Comparison of ENCODE assay signal across 13 cellular contexts in genomic region chr13:73268306-73268705, GRCh38.
DNase-seq lines count a peak whose midpoint lies in the region; FAIRE-seq and TF ChIP-seq lines count a peak whose summit lies in the region.
"Had no signal": no experiment of that assay in that cellular context is flagged by ENCODE, and none has a peak within 500 bp of the region (broad histone marks: within the 10 kb centered on the region; RNA-seq: fewer than 3 reads in every experiment).

No MANE protein-coding gene starts in this region.

- H3K9me3 ChIP-seq in keratinocyte (ENCODE audit: control insufficient read depth, low read depth, low read length) (no peaks in the 10 kb centered on the region), right atrium auricular region (no peaks in the 10 kb centered on the region)

- H3K9ac ChIP-seq in keratinocyte (ENCODE audit: control insufficient read depth, extremely low read depth, insufficient read depth, low read length), result no peak overlapping the region
- H3K9ac ChIP-seq: parathyroid adenoma had no signal

- FAIRE-seq in keratinocyte (lab: Jason Lieb, UNC), result peak; percentile 90

- no peaks in the 10 kb centered on the region for H3K9me1 ChIP-seq in keratinocyte (ENCODE audit: control insufficient read depth, extremely low read depth, insufficient read depth, low read length)

- H3K27me3 ChIP-seq in keratinocyte (ENCODE audit: control insufficient read depth, extremely low read depth, insufficient read depth, low read length) (no peaks in the 10 kb centered on the region), right atrium auricular region (no peaks in the 10 kb centered on the region)

- no peak overlapping the region for H2AFZ ChIP-seq in keratinocyte (ENCODE audit: control insufficient read depth, low read length)
- H2AFZ ChIP-seq: parathyroid adenoma had no signal

- DNase-seq in DMS53 (lab: John Stamatoyannopoulos, UW) (peak; percentile 6), HFF-Myc (ENCODE audit: extremely low read depth, low read depth) (no peak), T1000 (lab: John Stamatoyannopoulos, UW) (peak; percentile 4), keratinocyte (ENCODE audit: low read depth, low spot score) (peak; percentile 59), right atrium auricular region (ENCODE audit: low spot score) (no peak)
- no peak for DNase-seq in activated CD8-positive, alpha-beta memory T cell treated with anti-CD3 and anti-CD28 coated beads, Interleukin-2, amount 50 U/mL, for 4 hours
- no peak for DNase-seq in activated CD4-positive, CD25-positive, alpha-beta regulatory T cell (lab: John Stamatoyannopoulos, UW)
- DNase-seq: activated CD8-positive, alpha-beta memory T cell treated with anti-CD3 and anti-CD28 coated beads, Interleukin-2, amount 10 ng/mL, durations not matched to agents 7 days and 5 days; hippocampal formation; mesendoderm; stimulated activated naive CD8-positive, alpha-beta T cell treated with anti-CD3 and anti-CD28 coated beads, Interleukin-15, amount 100 ng/mL, for 72 hours; T-helper 9 cell had no signal

- H3K4me3 ChIP-seq in HFF-Myc (replicated peaks; ENCODE audit: low read depth, low read length) (no peak overlapping the region), keratinocyte (ENCODE audit: control insufficient read depth in 2 of 3, extremely low read depth in 1 of 3, insufficient read depth in 2 of 3, low read depth in 1 of 3, low read length in 3 of 3) (no peak overlapping the region), right atrium auricular region (no peak overlapping the region)

- H3K79me2 ChIP-seq in keratinocyte (ENCODE audit: control insufficient read depth, insufficient read depth, low read length), result no peaks in the 10 kb centered on the region
- H3K79me2 ChIP-seq: parathyroid adenoma had no signal

- H3K27ac ChIP-seq in keratinocyte (ENCODE audit: control insufficient read depth, insufficient read depth, low read length), result peak overlapping the region; percentile 37
- H3K27ac ChIP-seq in right atrium auricular region, result no peak overlapping the region
- H3K27ac ChIP-seq: parathyroid adenoma had no signal

- no peaks in the 10 kb centered on the region for H3K36me3 ChIP-seq in keratinocyte (ENCODE audit: control insufficient read depth in 2 of 2, extremely low read depth in 1 of 2, insufficient read depth in 2 of 2, low read length in 2 of 2)
- no peaks in the 10 kb centered on the region for H3K36me3 ChIP-seq in right atrium auricular region

- H4K20me1 ChIP-seq in keratinocyte (ENCODE audit: control insufficient read depth, extremely low read depth, insufficient read depth, low read length), result no peaks in the 10 kb centered on the region

- dilution Hi-C loops in keratinocyte (cut with MboI; ENCODE audit: extremely low pct_ligation_motif_present, low sequenced_read_pairs), result no loop called here

- H3K4me1 ChIP-seq in keratinocyte (ENCODE audit: control insufficient read depth, extremely low read depth, insufficient read depth, low read length), result peaks cover 13% of the 10 kb centered on the region
- no peaks in the 10 kb centered on the region for H3K4me1 ChIP-seq in right atrium auricular region
- H3K4me1 ChIP-seq: parathyroid adenoma had no signal

- peak; percentile 2 for TF ChIP-seq CTCF in HFF-Myc (IDR thresholded peaks at IDR 0.05; ENCODE audit: low read depth, low read length, missing control alignments)
- no peak for TF ChIP-seq CTCF in keratinocyte (optimal IDR thresholded peaks at IDR 0.05 in 1 of 3, IDR thresholded peaks at IDR 0.05 in 1 of 3, conservative IDR thresholded peaks at IDR 0.05 in 1 of 3; ENCODE audit: extremely low read depth in 1 of 3, insufficient read depth in 2 of 3, low read length in 3 of 3)
- TF ChIP-seq CTCF in right atrium auricular region (IDR thresholded peaks at IDR 0.05), result no peak

- H3K4me2 ChIP-seq in keratinocyte (ENCODE audit: control insufficient read depth, extremely low read depth, insufficient read depth, low read depth, low read length), result no peak overlapping the region

Comparison
In these comparisons a context has a peak if more than half of its experiments do, and no peak if none do; other contexts are left out.
1. DNase-seq: peak in DMS53 (single experiment), T1000 (single experiment) and keratinocyte (single experiment); none in HFF-Myc (single experiment), activated CD8-positive, alpha-beta memory T cell treated with anti-CD3 and anti-CD28 coated beads, Interleukin-2, amount 50 U/mL, for 4 hours (single experiment), right atrium auricular region (single experiment) and activated CD4-positive, CD25-positive, alpha-beta regulatory T cell (0 of 4).